In genomic region chr11:1546536-1547466, GRCh38 we compare ENCODE assay signal across 7 cellular contexts. TPM values are rescaled to one million over a fixed set of nuclear protein-coding genes. Genes with fewer than 3 reads are reported as not detected.
DNase-seq lines count a peak whose midpoint lies in the region; ATAC-seq and TF ChIP-seq lines count a peak whose summit lies in the region.

No MANE protein-coding gene starts in this region.

- H3K4me1 ChIP-seq in esophagus muscularis mucosa (peaks cover 27 to 36% (median 30%) of the 10 kb centered on the region in 4 donors), upper lobe of left lung (peaks cover 25 to 32% (median 29%) of the 10 kb centered on the region in 4 donors)

- H3K4me1 Mint-ChIP-seq in activated CD4-positive, alpha-beta memory T cell treated with anti-CD3 and anti-CD28 coated beads, Interleukin-2, amount 10 ng/mL, durations not matched to agents 7 days and 5 days, result peaks cover 3% of the 10 kb centered on the region
- H3K4me1 Mint-ChIP-seq in natural killer cell, result no peaks in the 10 kb centered on the region

- peak overlapping the region; percentile 75 to 81 (median 80) for H3K27ac ChIP-seq in esophagus muscularis mucosa (replicated peaks in 1 of 4)
- peak overlapping the region in 2 of 4 donors; percentile 52 to 77 for H3K27ac ChIP-seq in upper lobe of left lung

- peak; percentile 66 for TF ChIP-seq CTCF in GM10248 (IDR thresholded peaks at IDR 0.05; ENCODE audit: control extremely low read depth, extremely low read depth, low read depth, missing control alignments)
- peak; percentile 91 to 92 (median 91) for TF ChIP-seq CTCF in esophagus muscularis mucosa (IDR thresholded peaks at IDR 0.05)
- TF ChIP-seq CTCF in natural killer cell (IDR thresholded peaks at IDR 0.05), result peak; percentile 68
- peak; percentile 72 to 93 (median 83) for TF ChIP-seq CTCF in upper lobe of left lung (IDR thresholded peaks at IDR 0.05)

- CTCF ChIA-PET in GM10248 (lab: Yijun Ruan, JAX), result interaction anchor here (0.6 to 4.1 kb wide), 14 partner anchors 8 to 286 kb away, joined by 3 to 38 read pairs (median 3); partner anchors contain the start of gene KRTAP5-5
- CTCF ChIA-PET in activated CD4-positive, alpha-beta memory T cell treated with anti-CD3 and anti-CD28 coated beads, Interleukin-2, amount 10 ng/mL, durations not matched to agents 7 days and 5 days (lab: Charles Lee), result interaction anchor here (0.6 to 2.3 kb wide), 16 partner anchors 9 to 364 kb away, joined by 3 to 44 read pairs (median 4); partner anchors contain the start of gene DUSP8

- H3K4me3 ChIP-seq in esophagus muscularis mucosa, result peak overlapping the region; percentile 44 to 57 (median 50)
- H3K4me3 ChIP-seq in upper lobe of left lung, result peak overlapping the region in 3 of 4 donors; percentile 37 to 53 (median 53)

- H3K36me3 ChIP-seq in esophagus muscularis mucosa (no peaks in the 10 kb centered on the region), upper lobe of left lung (no peaks in the 10 kb centered on the region)

- no peak for TF ChIP-seq EP300 in esophagus muscularis mucosa (IDR thresholded peaks at IDR 0.05)
- no peak for TF ChIP-seq EP300 in upper lobe of left lung (IDR thresholded peaks at IDR 0.05)

- POLR2A ChIA-PET in GM10248 (lab: Yijun Ruan, JAX), result no interaction called here
- POLR2A ChIA-PET in activated CD4-positive, alpha-beta memory T cell treated with anti-CD3 and anti-CD28 coated beads, Interleukin-2, amount 10 ng/mL, durations not matched to agents 7 days and 5 days (lab: Charles Lee), result interaction anchor here (1.4 kb wide), 1 partner anchor 28 kb away, joined by 6 read pairs; no protein-coding TSS in a partner anchor

- ATAC-seq in natural killer cell, result peak; percentile 70 to 76 (median 75)
- ATAC-seq in upper lobe of left lung (ENCODE audit: low FRiP score in 2 of 2), result peak; percentile 24 to 74
- no peak for ATAC-seq in GM21360 (IDR thresholded peaks at IDR 0.05; ENCODE audit: unreplicated experiment)

- peaks cover 34% of the 10 kb centered on the region for H3K27me3 Mint-ChIP-seq in activated CD4-positive, alpha-beta memory T cell treated with anti-CD3 and anti-CD28 coated beads, Interleukin-2, amount 10 ng/mL, durations not matched to agents 7 days and 5 days
- peaks cover 18 to 27% of the 10 kb centered on the region in 2 donors for H3K27me3 Mint-ChIP-seq in natural killer cell (ENCODE audit: low read depth in 2 of 2)

- H3K4me3 Mint-ChIP-seq in activated CD4-positive, alpha-beta memory T cell treated with anti-CD3 and anti-CD28 coated beads, Interleukin-2, amount 10 ng/mL, durations not matched to agents 7 days and 5 days, result no peak overlapping the region
- no peak overlapping the region for H3K4me3 Mint-ChIP-seq in natural killer cell

- intact Hi-C loops in esophagus muscularis mucosa (cut with DNase I), result loop anchor here (1.0 to 2.0 kb wide), 2 partner anchors 28 to 82 kb away; partner anchors contain the start of gene KRTAP5-5
- intact Hi-C loops in natural killer cell (cut with micrococcal nuclease), result loop anchor here (2.0 to 5.0 kb wide), 2 partner anchors 28 to 80 kb away; partner anchors contain the start of gene KRTAP5-5

- 17% methylated on average over 10 of the region's 106 CpGs for WGBS in esophagus muscularis mucosa
- 0% methylated on average over 1 of the region's 106 CpGs; no CpG with 5 or more reads in 1 of the 2 donors for WGBS in upper lobe of left lung, 2 donors

- H3K9me3 ChIP-seq in esophagus muscularis mucosa, result no peaks in the 10 kb centered on the region
- no peaks in the 10 kb centered on the region for H3K9me3 ChIP-seq in upper lobe of left lung

- TF ChIP-seq POLR2A in esophagus muscularis mucosa (IDR thresholded peaks at IDR 0.05; ENCODE audit: low read depth) (no peak), upper lobe of left lung (IDR thresholded peaks at IDR 0.05) (peak in 1 of 4 donors; percentile 26)

- H3K27ac Mint-ChIP-seq in activated CD4-positive, alpha-beta memory T cell treated with anti-CD3 and anti-CD28 coated beads, Interleukin-2, amount 10 ng/mL, durations not matched to agents 7 days and 5 days, result no peak overlapping the region
- no peak overlapping the region for H3K27ac Mint-ChIP-seq in natural killer cell

- H3K9me3 Mint-ChIP-seq in activated CD4-positive, alpha-beta memory T cell treated with anti-CD3 and anti-CD28 coated beads, Interleukin-2, amount 10 ng/mL, durations not matched to agents 7 days and 5 days, result no peaks in the 10 kb centered on the region
- H3K9me3 Mint-ChIP-seq in natural killer cell, result no peaks in the 10 kb centered on the region

- peak; percentile 77 for DNase-seq in GM10248 (ENCODE audit: extremely low spot score)
- DNase-seq in NCI-H1092 treated with DMSO at 0.1 percent for 48 hours (lab: John Stamatoyannopoulos, UW), result peak; percentile 54
- peak; percentile 35 for DNase-seq in activated CD4-positive, alpha-beta memory T cell treated with anti-CD3 and anti-CD28 coated beads, Interleukin-2, amount 10 ng/mL, durations not matched to agents 7 days and 5 days
- no peak for DNase-seq in esophagus muscularis mucosa (ENCODE audit: extremely low spot score)
- DNase-seq in natural killer cell, result no peak
- DNase-seq in upper lobe of left lung, result peak; percentile 60 to 93

- H3K27me3 ChIP-seq in esophagus muscularis mucosa, result peaks cover 0 to 53% (median 13%) of the 10 kb centered on the region in 4 donors
- peaks cover 0 to 27% (median 12%) of the 10 kb centered on the region in 4 donors for H3K27me3 ChIP-seq in upper lobe of left lung

- no peaks in the 10 kb centered on the region for H3K36me3 Mint-ChIP-seq in activated CD4-positive, alpha-beta memory T cell treated with anti-CD3 and anti-CD28 coated beads, Interleukin-2, amount 10 ng/mL, durations not matched to agents 7 days and 5 days (ENCODE audit: low read depth)
- no peaks in the 10 kb centered on the region for H3K36me3 Mint-ChIP-seq in natural killer cell

RNA-seq across cellular contexts. Expression of gene DUSP8, which starts 25.3 kb away (rescaled TPM):
- 1 to 10 TPM; 2.6 to 2.7 TPM for total RNA-seq in activated CD4-positive, alpha-beta memory T cell treated with anti-CD3 and anti-CD28 coated beads, Interleukin-2, amount 10 ng/mL, durations not matched to agents 7 days and 5 days
- 1 to 10 TPM; 2.5 to 8.5 (median 4.8) TPM for total RNA-seq in esophagus muscularis mucosa
- 10 to 100 TPM; 24.1 to 47.3 (median 38.4) TPM for total RNA-seq in natural killer cell
- 10 to 100 TPM in 5 of 6 donors, 1 to 10 TPM in 1; 5.2 to 19.3 (median 13.5) TPM for total RNA-seq in upper lobe of left lung

RNA-seq across cellular contexts. Expression of gene KRTAP5-1, which starts 38.3 kb away (rescaled TPM):
- not detected for total RNA-seq in activated CD4-positive, alpha-beta memory T cell treated with anti-CD3 and anti-CD28 coated beads, Interleukin-2, amount 10 ng/mL, durations not matched to agents 7 days and 5 days
- total RNA-seq in esophagus muscularis mucosa, result not detected
- not detected for total RNA-seq in natural killer cell
- not detected for total RNA-seq in upper lobe of left lung

RNA-seq across cellular contexts. Expression of gene KRTAP5-2, which starts 51.3 kb away (rescaled TPM):
- total RNA-seq in activated CD4-positive, alpha-beta memory T cell treated with anti-CD3 and anti-CD28 coated beads, Interleukin-2, amount 10 ng/mL, durations not matched to agents 7 days and 5 days, result not detected
- total RNA-seq in esophagus muscularis mucosa (not detected), natural killer cell (not detected), upper lobe of left lung (not detected)

Comparison
In these comparisons a context has a peak if more than half of its experiments do, and no peak if none do; other contexts are left out.
1. DNase-seq: peak in GM10248 (single experiment), NCI-H1092 treated with DMSO at 0.1 percent for 48 hours (single experiment), activated CD4-positive, alpha-beta memory T cell treated with anti-CD3 and anti-CD28 coated beads, Interleukin-2, amount 10 ng/mL, durations not matched to agents 7 days and 5 days (single experiment) and upper lobe of left lung (2 of 2); none in esophagus muscularis mucosa (single experiment) and natural killer cell (single experiment).
2. Peak in every context shown above with its lines, with median percentiles within 50 percentile points of each other: CTCF ChIP-seq.